ENCODE assay signal across 17 cellular contexts in the genomic region with DNA sequence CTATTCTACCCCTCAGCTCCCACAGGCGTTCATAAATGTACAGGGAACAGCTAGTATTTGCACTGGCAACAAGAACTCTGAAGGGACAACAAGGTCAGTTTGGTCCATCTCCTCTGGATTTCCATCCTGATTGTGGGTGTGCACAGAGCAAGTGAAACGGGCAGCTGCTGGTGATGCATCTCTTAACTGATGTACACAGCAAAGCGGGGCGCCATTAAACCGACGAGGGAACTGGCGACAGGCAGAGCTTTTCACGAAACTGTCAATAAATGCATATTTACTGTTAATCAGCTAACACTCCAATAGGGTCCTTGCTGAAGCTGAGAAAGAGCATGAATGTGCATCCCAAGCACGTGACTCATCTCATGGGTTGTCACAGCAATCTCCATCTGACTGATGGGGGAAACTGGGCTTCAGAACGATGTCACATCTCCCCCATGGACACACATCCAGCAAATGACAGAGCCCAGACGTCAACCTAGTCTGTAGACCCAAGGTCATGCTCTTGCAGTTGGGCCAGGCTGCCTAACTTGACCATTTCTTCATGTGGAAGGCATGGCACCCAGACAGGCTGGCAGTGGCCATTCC. TPM values are rescaled to one million over a fixed set of nuclear protein-coding genes. Genes with fewer than 3 reads are reported as not detected.
A peak's percentile ranks its signal among the peaks of the same experiment; 100 is the strongest.
DNase-seq lines count a peak whose midpoint lies in the region; ATAC-seq and TF ChIP-seq lines count a peak whose summit lies in the region.
"Had no signal": no experiment of that assay in that cellular context is flagged by ENCODE, and none has a peak within 500 bp of the region (broad histone marks: within the 10 kb centered on the region; RNA-seq: fewer than 3 reads in every experiment).

No MANE protein-coding gene starts in this region.

- no peaks in the 10 kb centered on the region for H3K27me3 ChIP-seq in layer of hippocampus (ENCODE audit: control insufficient read depth, insufficient read depth, low read length)
- no peaks in the 10 kb centered on the region for H3K27me3 ChIP-seq in CD8-positive, alpha-beta T cell (ENCODE audit: insufficient read depth, low read length)
- H3K27me3 ChIP-seq: heart right ventricle, ovary, SJSA1 had no signal

- H3K27me3 Mint-ChIP-seq in activated naive CD8-positive, alpha-beta T cell treated with anti-CD3 and anti-CD28 coated beads, Interleukin-2, amount 50 U/mL, for 24 hours: peaks cover 2% of the 10 kb centered on the region
- H3K27me3 Mint-ChIP-seq in activated naive CD8-positive, alpha-beta T cell treated with anti-CD3 and anti-CD28 coated beads for 36 hours: no peaks in the 10 kb centered on the region
- H3K27me3 Mint-ChIP-seq in activated CD4-positive, alpha-beta memory T cell treated with anti-CD3 and anti-CD28 coated beads, Interleukin-2, amount 10 ng/mL, durations not matched to agents 7 days and 5 days: no peaks in the 10 kb centered on the region
- no peaks in the 10 kb centered on the region for H3K27me3 Mint-ChIP-seq in CD8-positive, alpha-beta T cell (ENCODE audit: low read depth)

- DNase-seq in activated naive CD8-positive, alpha-beta T cell treated with anti-CD3 and anti-CD28 coated beads, Interleukin-2, amount 50 U/mL, for 24 hours: no peak
- DNase-seq in activated naive CD8-positive, alpha-beta T cell treated with anti-CD3 and anti-CD28 coated beads for 36 hours: no peak
- DNase-seq in activated CD4-positive, alpha-beta memory T cell treated with anti-CD3 and anti-CD28 coated beads, Interleukin-2, amount 10 ng/mL, durations not matched to agents 7 days and 5 days: no peak
- no peak for DNase-seq in NCI-H1436 treated with DMSO at 0.1 percent for 48 hours (lab: John Stamatoyannopoulos, UW)
- DNase-seq in CD8-positive, alpha-beta T cell: no peak
- DNase-seq: activated CD8-positive, alpha-beta memory T cell treated with anti-CD3 and anti-CD28 coated beads, Interleukin-2, amount 50 U/mL, for 48 hours; heart right ventricle; kidney glomerular epithelial cell; NCI-H146; ovary; stimulated activated CD4-positive, alpha-beta T cell treated with anti-CD3 and anti-CD28 coated beads, Interleukin-12 subunit alpha, Interleukin-12 subunit beta, amount 100 ng/mL, for 4 hours had no signal

- H3K4me3 ChIP-seq in CD8-positive, alpha-beta T cell (ENCODE audit: low read depth, low read length): no peak overlapping the region
- H3K4me3 ChIP-seq: coronary artery, heart right ventricle, mucosa of descending colon, ovary, SJSA1 had no signal

- H3K27ac Mint-ChIP-seq in activated naive CD8-positive, alpha-beta T cell treated with anti-CD3 and anti-CD28 coated beads, Interleukin-2, amount 50 U/mL, for 24 hours: peak overlapping the region; percentile 30
- H3K27ac Mint-ChIP-seq in activated naive CD8-positive, alpha-beta T cell treated with anti-CD3 and anti-CD28 coated beads for 36 hours: no peak overlapping the region
- H3K27ac Mint-ChIP-seq in activated CD4-positive, alpha-beta memory T cell treated with anti-CD3 and anti-CD28 coated beads, Interleukin-2, amount 10 ng/mL, durations not matched to agents 7 days and 5 days: peak overlapping the region; percentile 94
- no peak overlapping the region for H3K27ac Mint-ChIP-seq in CD8-positive, alpha-beta T cell

- H3K36me3 ChIP-seq in CD8-positive, alpha-beta T cell (ENCODE audit: insufficient read depth, low read length): peaks cover 4% of the 10 kb centered on the region
- H3K36me3 ChIP-seq: ovary had no signal

- no peak for TF ChIP-seq CTCF in CD8-positive, alpha-beta T cell (IDR thresholded peaks at IDR 0.05)

- peaks cover 83% of the 10 kb centered on the region for H3K4me1 Mint-ChIP-seq in activated naive CD8-positive, alpha-beta T cell treated with anti-CD3 and anti-CD28 coated beads, Interleukin-2, amount 50 U/mL, for 24 hours
- H3K4me1 Mint-ChIP-seq in activated naive CD8-positive, alpha-beta T cell treated with anti-CD3 and anti-CD28 coated beads for 36 hours: peaks cover 60% of the 10 kb centered on the region
- peaks cover 86% of the 10 kb centered on the region for H3K4me1 Mint-ChIP-seq in activated CD4-positive, alpha-beta memory T cell treated with anti-CD3 and anti-CD28 coated beads, Interleukin-2, amount 10 ng/mL, durations not matched to agents 7 days and 5 days
- peaks cover 81% of the 10 kb centered on the region for H3K4me1 Mint-ChIP-seq in CD8-positive, alpha-beta T cell (ENCODE audit: low read depth)

- no peaks in the 10 kb centered on the region for H3K9me3 ChIP-seq in CD8-positive, alpha-beta T cell (ENCODE audit: low read length)
- H3K9me3 ChIP-seq: heart right ventricle, mucosa of descending colon, ovary, SJSA1 had no signal

- H3K9me3 Mint-ChIP-seq in activated naive CD8-positive, alpha-beta T cell treated with anti-CD3 and anti-CD28 coated beads, Interleukin-2, amount 50 U/mL, for 24 hours: no peaks in the 10 kb centered on the region
- no peaks in the 10 kb centered on the region for H3K9me3 Mint-ChIP-seq in activated naive CD8-positive, alpha-beta T cell treated with anti-CD3 and anti-CD28 coated beads for 36 hours
- no peaks in the 10 kb centered on the region for H3K9me3 Mint-ChIP-seq in activated CD4-positive, alpha-beta memory T cell treated with anti-CD3 and anti-CD28 coated beads, Interleukin-2, amount 10 ng/mL, durations not matched to agents 7 days and 5 days
- H3K9me3 Mint-ChIP-seq in CD8-positive, alpha-beta T cell: no peaks in the 10 kb centered on the region

- intact Hi-C loops in CD8-positive, alpha-beta T cell (cut with DNase I, micrococcal nuclease): loop anchor here (5.0 kb wide), 3 partner anchors 37 to 52 kb away; a partner anchor contains a TSS

- H3K4me3 Mint-ChIP-seq in activated naive CD8-positive, alpha-beta T cell treated with anti-CD3 and anti-CD28 coated beads, Interleukin-2, amount 50 U/mL, for 24 hours: no peak overlapping the region
- no peak overlapping the region for H3K4me3 Mint-ChIP-seq in activated naive CD8-positive, alpha-beta T cell treated with anti-CD3 and anti-CD28 coated beads for 36 hours
- no peak overlapping the region for H3K4me3 Mint-ChIP-seq in activated CD4-positive, alpha-beta memory T cell treated with anti-CD3 and anti-CD28 coated beads, Interleukin-2, amount 10 ng/mL, durations not matched to agents 7 days and 5 days
- no peak overlapping the region for H3K4me3 Mint-ChIP-seq in CD8-positive, alpha-beta T cell

- POLR2A ChIA-PET in activated CD4-positive, alpha-beta memory T cell treated with anti-CD3 and anti-CD28 coated beads, Interleukin-2, amount 10 ng/mL, durations not matched to agents 7 days and 5 days (lab: Charles Lee): interaction anchor here (1.3 to 13.0 kb wide), 14 partner anchors 7 to 133 kb away, joined by 3 to 270 read pairs (median 36); a partner anchor contains a TSS
- POLR2A ChIA-PET in CD8-positive, alpha-beta T cell (lab: Charles Lee): interaction anchor here (0.8 to 5.8 kb wide), 5 partner anchors 13 to 43 kb away, joined by 3 to 27 read pairs (median 4); no protein-coding TSS in a partner anchor

- H3K27ac ChIP-seq in layer of hippocampus (ENCODE audit: low read depth, low read length) (peak overlapping the region; percentile 70), temporal lobe (ENCODE audit: low read depth, low read length) (peak overlapping the region; percentile 98)
- no peak overlapping the region for H3K27ac ChIP-seq in CD8-positive, alpha-beta T cell (ENCODE audit: low read depth, low read length)
- H3K27ac ChIP-seq: coronary artery, ovary, SJSA1 had no signal

- CTCF ChIA-PET in activated CD4-positive, alpha-beta memory T cell treated with anti-CD3 and anti-CD28 coated beads, Interleukin-2, amount 10 ng/mL, durations not matched to agents 7 days and 5 days (lab: Charles Lee): interaction anchor here (1.7 to 6.0 kb wide), 12 partner anchors 11 to 62 kb away, joined by 4 to 64 read pairs (median 15); no protein-coding TSS in a partner anchor
- CTCF ChIA-PET in CD8-positive, alpha-beta T cell (lab: Charles Lee): interaction anchor here (0.7 to 3.6 kb wide), 12 partner anchors 11 to 150 kb away, joined by 3 to 21 read pairs (median 6); no protein-coding TSS in a partner anchor

- peak; percentile 35 for ATAC-seq in activated naive CD8-positive, alpha-beta T cell treated with anti-CD3 and anti-CD28 coated beads, Interleukin-2, amount 50 U/mL, for 24 hours
- ATAC-seq in GM21529 (IDR thresholded peaks at IDR 0.05; ENCODE audit: unreplicated experiment): no peak
- ATAC-seq in CD8-positive, alpha-beta T cell: no peak
- ATAC-seq: heart right ventricle, mucosa of descending colon had no signal

- peaks cover 67% of the 10 kb centered on the region for H3K4me1 ChIP-seq in CD8-positive, alpha-beta T cell (ENCODE audit: insufficient read depth, low read length)
- H3K4me1 ChIP-seq: SJSA1 had no signal

- peaks cover 24% of the 10 kb centered on the region for H3K36me3 Mint-ChIP-seq in activated naive CD8-positive, alpha-beta T cell treated with anti-CD3 and anti-CD28 coated beads, Interleukin-2, amount 50 U/mL, for 24 hours (ENCODE audit: low read depth)
- peaks cover 20% of the 10 kb centered on the region for H3K36me3 Mint-ChIP-seq in activated naive CD8-positive, alpha-beta T cell treated with anti-CD3 and anti-CD28 coated beads for 36 hours
- H3K36me3 Mint-ChIP-seq in activated CD4-positive, alpha-beta memory T cell treated with anti-CD3 and anti-CD28 coated beads, Interleukin-2, amount 10 ng/mL, durations not matched to agents 7 days and 5 days (ENCODE audit: low read depth): peaks cover 76% of the 10 kb centered on the region
- H3K36me3 Mint-ChIP-seq in CD8-positive, alpha-beta T cell: peaks cover 43% of the 10 kb centered on the region

RNA-seq across cellular contexts. Expression of a gene that starts 54.2 kb away (rescaled TPM):
- 1 to 10 TPM; 8.7 to 9.6 TPM for total RNA-seq in activated naive CD8-positive, alpha-beta T cell treated with anti-CD3 and anti-CD28 coated beads for 36 hours
- 10 to 100 TPM; 44.9 to 46.6 TPM for total RNA-seq in activated CD4-positive, alpha-beta memory T cell treated with anti-CD3 and anti-CD28 coated beads, Interleukin-2, amount 10 ng/mL, durations not matched to agents 7 days and 5 days
- total RNA-seq in temporal lobe: 17.0 TPM
- 10 to 100 TPM; 51.9 to 57.1 TPM for total RNA-seq in CD8-positive, alpha-beta T cell

Comparison
In these comparisons a context has a peak if more than half of its experiments do, and no peak if none do; other contexts are left out.
1. H3K27ac Mint-ChIP-seq: peak in activated naive CD8-positive, alpha-beta T cell treated with anti-CD3 and anti-CD28 coated beads, Interleukin-2, amount 50 U/mL, for 24 hours (single experiment) and activated CD4-positive, alpha-beta memory T cell treated with anti-CD3 and anti-CD28 coated beads, Interleukin-2, amount 10 ng/mL, durations not matched to agents 7 days and 5 days (single experiment); none in activated naive CD8-positive, alpha-beta T cell treated with anti-CD3 and anti-CD28 coated beads for 36 hours (single experiment) and CD8-positive, alpha-beta T cell (single experiment).